Comparison of ENCODE assay signal across 2 cellular contexts in genomic region chrX:121245763-121246162, GRCh38.
TF ChIP-seq lines count a peak whose summit lies in the region.

No MANE protein-coding gene starts in this region.

TF ChIP-seq in H1, 55 proteins besides CTCF, POLR2A, EP300 and RAD21:
- TF ChIP-seq, protein P1, sequence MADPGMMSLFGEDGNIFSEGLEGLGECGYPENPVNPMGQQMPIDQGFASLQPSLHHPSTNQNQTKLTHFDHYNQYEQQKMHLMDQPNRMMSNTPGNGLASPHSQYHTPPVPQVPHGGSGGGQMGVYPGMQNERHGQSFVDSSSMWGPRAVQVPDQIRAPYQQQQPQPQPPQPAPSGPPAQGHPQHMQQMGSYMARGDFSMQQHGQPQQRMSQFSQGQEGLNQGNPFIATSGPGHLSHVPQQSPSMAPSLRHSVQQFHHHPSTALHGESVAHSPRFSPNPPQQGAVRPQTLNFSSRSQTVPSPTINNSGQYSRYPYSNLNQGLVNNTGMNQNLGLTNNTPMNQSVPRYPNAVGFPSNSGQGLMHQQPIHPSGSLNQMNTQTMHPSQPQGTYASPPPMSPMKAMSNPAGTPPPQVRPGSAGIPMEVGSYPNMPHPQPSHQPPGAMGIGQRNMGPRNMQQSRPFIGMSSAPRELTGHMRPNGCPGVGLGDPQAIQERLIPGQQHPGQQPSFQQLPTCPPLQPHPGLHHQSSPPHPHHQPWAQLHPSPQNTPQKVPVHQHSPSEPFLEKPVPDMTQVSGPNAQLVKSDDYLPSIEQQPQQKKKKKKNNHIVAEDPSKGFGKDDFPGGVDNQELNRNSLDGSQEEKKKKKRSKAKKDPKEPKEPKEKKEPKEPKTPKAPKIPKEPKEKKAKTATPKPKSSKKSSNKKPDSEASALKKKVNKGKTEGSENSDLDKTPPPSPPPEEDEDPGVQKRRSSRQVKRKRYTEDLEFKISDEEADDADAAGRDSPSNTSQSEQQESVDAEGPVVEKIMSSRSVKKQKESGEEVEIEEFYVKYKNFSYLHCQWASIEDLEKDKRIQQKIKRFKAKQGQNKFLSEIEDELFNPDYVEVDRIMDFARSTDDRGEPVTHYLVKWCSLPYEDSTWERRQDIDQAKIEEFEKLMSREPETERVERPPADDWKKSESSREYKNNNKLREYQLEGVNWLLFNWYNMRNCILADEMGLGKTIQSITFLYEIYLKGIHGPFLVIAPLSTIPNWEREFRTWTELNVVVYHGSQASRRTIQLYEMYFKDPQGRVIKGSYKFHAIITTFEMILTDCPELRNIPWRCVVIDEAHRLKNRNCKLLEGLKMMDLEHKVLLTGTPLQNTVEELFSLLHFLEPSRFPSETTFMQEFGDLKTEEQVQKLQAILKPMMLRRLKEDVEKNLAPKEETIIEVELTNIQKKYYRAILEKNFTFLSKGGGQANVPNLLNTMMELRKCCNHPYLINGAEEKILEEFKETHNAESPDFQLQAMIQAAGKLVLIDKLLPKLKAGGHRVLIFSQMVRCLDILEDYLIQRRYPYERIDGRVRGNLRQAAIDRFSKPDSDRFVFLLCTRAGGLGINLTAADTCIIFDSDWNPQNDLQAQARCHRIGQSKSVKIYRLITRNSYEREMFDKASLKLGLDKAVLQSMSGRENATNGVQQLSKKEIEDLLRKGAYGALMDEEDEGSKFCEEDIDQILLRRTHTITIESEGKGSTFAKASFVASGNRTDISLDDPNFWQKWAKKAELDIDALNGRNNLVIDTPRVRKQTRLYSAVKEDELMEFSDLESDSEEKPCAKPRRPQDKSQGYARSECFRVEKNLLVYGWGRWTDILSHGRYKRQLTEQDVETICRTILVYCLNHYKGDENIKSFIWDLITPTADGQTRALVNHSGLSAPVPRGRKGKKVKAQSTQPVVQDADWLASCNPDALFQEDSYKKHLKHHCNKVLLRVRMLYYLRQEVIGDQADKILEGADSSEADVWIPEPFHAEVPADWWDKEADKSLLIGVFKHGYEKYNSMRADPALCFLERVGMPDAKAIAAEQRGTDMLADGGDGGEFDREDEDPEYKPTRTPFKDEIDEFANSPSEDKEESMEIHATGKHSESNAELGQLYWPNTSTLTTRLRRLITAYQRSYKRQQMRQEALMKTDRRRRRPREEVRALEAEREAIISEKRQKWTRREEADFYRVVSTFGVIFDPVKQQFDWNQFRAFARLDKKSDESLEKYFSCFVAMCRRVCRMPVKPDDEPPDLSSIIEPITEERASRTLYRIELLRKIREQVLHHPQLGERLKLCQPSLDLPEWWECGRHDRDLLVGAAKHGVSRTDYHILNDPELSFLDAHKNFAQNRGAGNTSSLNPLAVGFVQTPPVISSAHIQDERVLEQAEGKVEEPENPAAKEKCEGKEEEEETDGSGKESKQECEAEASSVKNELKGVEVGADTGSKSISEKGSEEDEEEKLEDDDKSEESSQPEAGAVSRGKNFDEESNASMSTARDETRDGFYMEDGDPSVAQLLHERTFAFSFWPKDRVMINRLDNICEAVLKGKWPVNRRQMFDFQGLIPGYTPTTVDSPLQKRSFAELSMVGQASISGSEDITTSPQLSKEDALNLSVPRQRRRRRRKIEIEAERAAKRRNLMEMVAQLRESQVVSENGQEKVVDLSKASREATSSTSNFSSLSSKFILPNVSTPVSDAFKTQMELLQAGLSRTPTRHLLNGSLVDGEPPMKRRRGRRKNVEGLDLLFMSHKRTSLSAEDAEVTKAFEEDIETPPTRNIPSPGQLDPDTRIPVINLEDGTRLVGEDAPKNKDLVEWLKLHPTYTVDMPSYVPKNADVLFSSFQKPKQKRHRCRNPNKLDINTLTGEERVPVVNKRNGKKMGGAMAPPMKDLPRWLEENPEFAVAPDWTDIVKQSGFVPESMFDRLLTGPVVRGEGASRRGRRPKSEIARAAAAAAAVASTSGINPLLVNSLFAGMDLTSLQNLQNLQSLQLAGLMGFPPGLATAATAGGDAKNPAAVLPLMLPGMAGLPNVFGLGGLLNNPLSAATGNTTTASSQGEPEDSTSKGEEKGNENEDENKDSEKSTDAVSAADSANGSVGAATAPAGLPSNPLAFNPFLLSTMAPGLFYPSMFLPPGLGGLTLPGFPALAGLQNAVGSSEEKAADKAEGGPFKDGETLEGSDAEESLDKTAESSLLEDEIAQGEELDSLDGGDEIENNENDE (IDR thresholded peaks at IDR 0.05; ENCODE audit: insufficient replicate concordance, low read length): no peak
- TF ChIP-seq FOSL1 (IDR thresholded peaks at IDR 0.05; ENCODE audit: insufficient read depth, low read depth, low read length) (no peak), EGR1 (IDR thresholded peaks at IDR 0.05; ENCODE audit: borderline replicate concordance, low read depth, low read length) (no peak), SIN3A (conservative IDR thresholded peaks at IDR 0.05 in 1 of 2, IDR thresholded peaks at IDR 0.05 in 1 of 2; ENCODE audit: low read depth in 1 of 2, low read length in 2 of 2) (no peak), RNF2 (IDR thresholded peaks at IDR 0.05; ENCODE audit: borderline replicate concordance, low read depth, low read length, missing control alignments, poor library complexity, severe bottlenecking) (no peak), GABPA (IDR thresholded peaks at IDR 0.05; ENCODE audit: borderline replicate concordance, insufficient read depth, low read length) (no peak), TBP (IDR thresholded peaks at IDR 0.05; ENCODE audit: low read depth, low read length) (no peak), RXRA (IDR thresholded peaks at IDR 0.05; ENCODE audit: insufficient read depth, low read depth, low read length) (no peak), SAP30 (IDR thresholded peaks at IDR 0.05; ENCODE audit: insufficient read depth, insufficient replicate concordance, low read length) (no peak), SIX5 (IDR thresholded peaks at IDR 0.05; ENCODE audit: low read depth, low read length) (no peak)

TF ChIP-seq in HepG2, 621 proteins besides CTCF, POLR2A, EP300 and RAD21 (continues in another document):
- peak; percentile 72 for TF ChIP-seq NR2F6 (IDR thresholded peaks at IDR 0.05)
- TF ChIP-seq NR2F6 (CRISPR knock-in tag; IDR thresholded peaks at IDR 0.05): no peak
- no peak for TF ChIP-seq KAT7 (CRISPR knock-in tag; IDR thresholded peaks at IDR 0.05; ENCODE audit: borderline replicate concordance)
- TF ChIP-seq EZH2 (conservative IDR thresholded peaks at IDR 0.05; ENCODE audit: low read depth, low read length): no peak
- peak; percentile 98 for TF ChIP-seq ISL2 (CRISPR knock-in tag; IDR thresholded peaks at IDR 0.05)
- TF ChIP-seq, protein P2, sequence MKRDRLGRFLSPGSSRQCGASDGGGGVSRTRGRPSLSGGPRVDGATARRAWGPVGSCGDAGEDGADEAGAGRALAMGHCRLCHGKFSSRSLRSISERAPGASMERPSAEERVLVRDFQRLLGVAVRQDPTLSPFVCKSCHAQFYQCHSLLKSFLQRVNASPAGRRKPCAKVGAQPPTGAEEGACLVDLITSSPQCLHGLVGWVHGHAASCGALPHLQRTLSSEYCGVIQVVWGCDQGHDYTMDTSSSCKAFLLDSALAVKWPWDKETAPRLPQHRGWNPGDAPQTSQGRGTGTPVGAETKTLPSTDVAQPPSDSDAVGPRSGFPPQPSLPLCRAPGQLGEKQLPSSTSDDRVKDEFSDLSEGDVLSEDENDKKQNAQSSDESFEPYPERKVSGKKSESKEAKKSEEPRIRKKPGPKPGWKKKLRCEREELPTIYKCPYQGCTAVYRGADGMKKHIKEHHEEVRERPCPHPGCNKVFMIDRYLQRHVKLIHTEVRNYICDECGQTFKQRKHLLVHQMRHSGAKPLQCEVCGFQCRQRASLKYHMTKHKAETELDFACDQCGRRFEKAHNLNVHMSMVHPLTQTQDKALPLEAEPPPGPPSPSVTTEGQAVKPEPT (CRISPR knock-in tag; IDR thresholded peaks at IDR 0.05; ENCODE audit: low read depth): no peak
- no peak for TF ChIP-seq ZNF550 (CRISPR knock-in tag; IDR thresholded peaks at IDR 0.05; ENCODE audit: borderline replicate concordance)
- TF ChIP-seq, protein P3, sequence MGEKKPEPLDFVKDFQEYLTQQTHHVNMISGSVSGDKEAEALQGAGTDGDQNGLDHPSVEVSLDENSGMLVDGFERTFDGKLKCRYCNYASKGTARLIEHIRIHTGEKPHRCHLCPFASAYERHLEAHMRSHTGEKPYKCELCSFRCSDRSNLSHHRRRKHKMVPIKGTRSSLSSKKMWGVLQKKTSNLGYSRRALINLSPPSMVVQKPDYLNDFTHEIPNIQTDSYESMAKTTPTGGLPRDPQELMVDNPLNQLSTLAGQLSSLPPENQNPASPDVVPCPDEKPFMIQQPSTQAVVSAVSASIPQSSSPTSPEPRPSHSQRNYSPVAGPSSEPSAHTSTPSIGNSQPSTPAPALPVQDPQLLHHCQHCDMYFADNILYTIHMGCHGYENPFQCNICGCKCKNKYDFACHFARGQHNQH (CRISPR knock-in tag; IDR thresholded peaks at IDR 0.05): no peak
- no peak for TF ChIP-seq HOXA7 (CRISPR knock-in tag; IDR thresholded peaks at IDR 0.05)
- TF ChIP-seq ZNF629 (CRISPR knock-in tag; conservative IDR thresholded peaks at IDR 0.05): no peak
- no peak for TF ChIP-seq ZFP90 (CRISPR knock-in tag; IDR thresholded peaks at IDR 0.05; ENCODE audit: borderline replicate concordance)
- TF ChIP-seq REPIN1 (CRISPR knock-in tag; IDR thresholded peaks at IDR 0.05; ENCODE audit: borderline replicate concordance, low read depth): no peak
- no peak for TF ChIP-seq SP2 (CRISPR knock-in tag; IDR thresholded peaks at IDR 0.05)
- TF ChIP-seq ELK4 (CRISPR knock-in tag; IDR thresholded peaks at IDR 0.05; ENCODE audit: borderline replicate concordance): no peak
- TF ChIP-seq ZNF543 (CRISPR knock-in tag; IDR thresholded peaks at IDR 0.05): no peak
- TF ChIP-seq ZNF879 (CRISPR knock-in tag; IDR thresholded peaks at IDR 0.05): no peak
- no peak for TF ChIP-seq ZNF337 (CRISPR knock-in tag; IDR thresholded peaks at IDR 0.05; ENCODE audit: borderline replicate concordance, low read depth)
- TF ChIP-seq, protein P4, sequence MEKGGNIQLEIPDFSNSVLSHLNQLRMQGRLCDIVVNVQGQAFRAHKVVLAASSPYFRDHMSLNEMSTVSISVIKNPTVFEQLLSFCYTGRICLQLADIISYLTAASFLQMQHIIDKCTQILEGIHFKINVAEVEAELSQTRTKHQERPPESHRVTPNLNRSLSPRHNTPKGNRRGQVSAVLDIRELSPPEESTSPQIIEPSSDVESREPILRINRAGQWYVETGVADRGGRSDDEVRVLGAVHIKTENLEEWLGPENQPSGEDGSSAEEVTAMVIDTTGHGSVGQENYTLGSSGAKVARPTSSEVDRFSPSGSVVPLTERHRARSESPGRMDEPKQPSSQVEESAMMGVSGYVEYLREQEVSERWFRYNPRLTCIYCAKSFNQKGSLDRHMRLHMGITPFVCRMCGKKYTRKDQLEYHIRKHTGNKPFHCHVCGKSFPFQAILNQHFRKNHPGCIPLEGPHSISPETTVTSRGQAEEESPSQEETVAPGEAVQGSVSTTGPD (CRISPR knock-in tag; IDR thresholded peaks at IDR 0.05): no peak
- TF ChIP-seq ZKSCAN8 (CRISPR knock-in tag; IDR thresholded peaks at IDR 0.05; ENCODE audit: borderline replicate concordance): no peak
- no peak for TF ChIP-seq ZNF441 (CRISPR knock-in tag; IDR thresholded peaks at IDR 0.05; ENCODE audit: borderline replicate concordance)
- TF ChIP-seq, protein P5, sequence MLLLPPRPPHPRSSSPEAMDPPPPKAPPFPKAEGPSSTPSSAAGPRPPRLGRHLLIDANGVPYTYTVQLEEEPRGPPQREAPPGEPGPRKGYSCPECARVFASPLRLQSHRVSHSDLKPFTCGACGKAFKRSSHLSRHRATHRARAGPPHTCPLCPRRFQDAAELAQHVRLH (CRISPR knock-in tag; IDR thresholded peaks at IDR 0.05; ENCODE audit: borderline replicate concordance, low read depth): no peak
- no peak for TF ChIP-seq ZNF138 (CRISPR knock-in tag; IDR thresholded peaks at IDR 0.05; ENCODE audit: low read depth)
- TF ChIP-seq ZNF564 (CRISPR knock-in tag; IDR thresholded peaks at IDR 0.05): no peak
- TF ChIP-seq, protein P6, sequence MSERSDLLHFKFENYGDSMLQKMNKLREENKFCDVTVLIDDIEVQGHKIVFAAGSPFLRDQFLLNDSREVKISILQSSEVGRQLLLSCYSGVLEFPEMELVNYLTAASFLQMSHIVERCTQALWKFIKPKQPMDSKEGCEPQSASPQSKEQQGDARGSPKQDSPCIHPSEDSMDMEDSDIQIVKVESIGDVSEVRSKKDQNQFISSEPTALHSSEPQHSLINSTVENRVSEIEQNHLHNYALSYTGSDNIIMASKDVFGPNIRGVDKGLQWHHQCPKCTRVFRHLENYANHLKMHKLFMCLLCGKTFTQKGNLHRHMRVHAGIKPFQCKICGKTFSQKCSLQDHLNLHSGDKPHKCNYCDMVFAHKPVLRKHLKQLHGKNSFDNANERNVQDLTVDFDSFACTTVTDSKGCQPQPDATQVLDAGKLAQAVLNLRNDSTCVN (CRISPR knock-in tag; IDR thresholded peaks at IDR 0.05; ENCODE audit: borderline replicate concordance): no peak
- peak; percentile 58; the same call in 1 of the 2 replicates for TF ChIP-seq ATF1 (CRISPR knock-in tag; IDR thresholded peaks at IDR 0.05)
- no peak for TF ChIP-seq NFKB2 (CRISPR knock-in tag; IDR thresholded peaks at IDR 0.05; ENCODE audit: borderline replicate concordance)
- TF ChIP-seq JARID2 (CRISPR knock-in tag; IDR thresholded peaks at IDR 0.05; ENCODE audit: insufficient replicate concordance): no peak
- TF ChIP-seq ZNF253 (CRISPR knock-in tag; IDR thresholded peaks at IDR 0.05; ENCODE audit: borderline replicate concordance): no peak
- TF ChIP-seq ARID5B (CRISPR knock-in tag; IDR thresholded peaks at IDR 0.05): peak; percentile 78
- no peak for TF ChIP-seq SMARCE1 (IDR thresholded peaks at IDR 0.05; ENCODE audit: borderline replicate concordance)
